21 cellular contexts compared by ENCODE assay signal in the genomic region with DNA sequence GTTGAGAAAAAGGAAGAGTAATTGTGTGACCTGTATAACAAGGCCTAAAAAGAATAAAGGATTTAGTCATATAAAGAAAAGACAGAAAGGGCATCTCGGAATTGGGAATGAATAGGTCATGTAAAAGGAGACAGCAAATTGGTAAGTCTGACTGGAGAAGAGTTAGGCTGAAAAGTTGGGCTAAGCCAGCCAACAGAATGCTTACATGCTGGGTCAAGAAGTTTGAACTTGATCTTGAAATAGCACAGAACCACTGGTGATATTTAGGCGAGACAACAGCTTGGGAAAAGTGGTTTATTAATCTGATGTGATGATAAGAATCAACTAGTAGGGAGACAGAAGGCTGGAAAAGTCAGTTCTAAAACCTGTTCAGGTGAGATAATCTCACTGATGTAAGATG. TPM values are rescaled to one million over a fixed set of nuclear protein-coding genes. Genes with fewer than 3 reads are reported as not detected.
DNase-seq lines count a peak whose midpoint lies in the region; ATAC-seq, FAIRE-seq and TF ChIP-seq lines count a peak whose summit lies in the region.
"Had no signal": no experiment of that assay in that cellular context is flagged by ENCODE, and none has a peak within 500 bp of the region (broad histone marks: within the 10 kb centered on the region; RNA-seq: fewer than 3 reads in every experiment).

No MANE protein-coding gene starts in this region.

- H3K27ac ChIP-seq in astrocyte (ENCODE audit: low read depth, low read length) (no peak overlapping the region), keratinocyte (ENCODE audit: control insufficient read depth, insufficient read depth, low read length) (peak overlapping the region; percentile 16), psoas muscle (no peak overlapping the region), WERI-Rb-1 (no peak overlapping the region)
- H3K27ac ChIP-seq: KMS-11, Peyer's patch, SK-N-MC had no signal

- peaks cover 20% of the 10 kb centered on the region for H3K36me3 Mint-ChIP-seq in activated naive CD4-positive, alpha-beta T cell treated with anti-CD3 and anti-CD28 coated beads, Interleukin-2, amount 50 U/mL, for 24 hours
- peaks cover 19% of the 10 kb centered on the region for H3K36me3 Mint-ChIP-seq in activated naive CD4-positive, alpha-beta T cell treated with anti-CD3 and anti-CD28 coated beads for 36 hours (ENCODE audit: low read depth)
- peaks cover 7% of the 10 kb centered on the region for H3K36me3 Mint-ChIP-seq in astrocyte (ENCODE audit: low read depth, unreplicated experiment)
- peaks cover 33% of the 10 kb centered on the region for H3K36me3 Mint-ChIP-seq in stimulated activated memory B cell treated with anti-CD40 and anti-IgM and Interleukin-4, amounts not matched to agents 10 μg/mL and 1 μg/mL and 100 μg/mL, for 72 hours

- no peak overlapping the region for H3K4me3 Mint-ChIP-seq in activated naive CD4-positive, alpha-beta T cell treated with anti-CD3 and anti-CD28 coated beads, Interleukin-2, amount 50 U/mL, for 24 hours
- H3K4me3 Mint-ChIP-seq in activated naive CD4-positive, alpha-beta T cell treated with anti-CD3 and anti-CD28 coated beads for 36 hours = no peak overlapping the region
- H3K4me3 Mint-ChIP-seq in astrocyte (ENCODE audit: unreplicated experiment) = no peak overlapping the region
- H3K4me3 Mint-ChIP-seq in stimulated activated memory B cell treated with anti-CD40 and anti-IgM and Interleukin-4, amounts not matched to agents 10 μg/mL and 1 μg/mL and 100 μg/mL, for 72 hours = no peak overlapping the region

- peaks cover 5% of the 10 kb centered on the region for H3K36me3 ChIP-seq in astrocyte (ENCODE audit: insufficient read depth, low read length)
- no peaks in the 10 kb centered on the region for H3K36me3 ChIP-seq in keratinocyte (ENCODE audit: control insufficient read depth in 2 of 2, extremely low read depth in 1 of 2, insufficient read depth in 2 of 2, low read length in 2 of 2)
- peaks cover 0 to 10% of the 10 kb centered on the region in 2 donors for H3K36me3 ChIP-seq in psoas muscle (ENCODE audit: insufficient read depth in 1 of 2, low read depth in 1 of 2)
- H3K36me3 ChIP-seq in WERI-Rb-1 = peaks cover 37% of the 10 kb centered on the region
- H3K36me3 ChIP-seq: Peyer's patch had no signal

- H3K79me2 ChIP-seq in astrocyte (ENCODE audit: insufficient read depth, low read length) = peaks cover 58% of the 10 kb centered on the region
- H3K79me2 ChIP-seq in keratinocyte (ENCODE audit: control insufficient read depth, insufficient read depth, low read length) = peaks cover 54% of the 10 kb centered on the region

- CTCF ChIA-PET in activated naive CD4-positive, alpha-beta T cell treated with anti-CD3 and anti-CD28 coated beads for 36 hours (lab: Charles Lee) = no interaction called here

- H3K27ac Mint-ChIP-seq in activated naive CD4-positive, alpha-beta T cell treated with anti-CD3 and anti-CD28 coated beads, Interleukin-2, amount 50 U/mL, for 24 hours = peak overlapping the region; percentile 14
- H3K27ac Mint-ChIP-seq in activated naive CD4-positive, alpha-beta T cell treated with anti-CD3 and anti-CD28 coated beads for 36 hours = no peak overlapping the region
- no peak overlapping the region for H3K27ac Mint-ChIP-seq in astrocyte (ENCODE audit: unreplicated experiment)
- no peak overlapping the region for H3K27ac Mint-ChIP-seq in stimulated activated memory B cell treated with anti-CD40 and anti-IgM and Interleukin-4, amounts not matched to agents 10 μg/mL and 1 μg/mL and 100 μg/mL, for 72 hours

- H3K4me2 ChIP-seq in astrocyte (ENCODE audit: low read length) (no peak overlapping the region), keratinocyte (ENCODE audit: control insufficient read depth, extremely low read depth, insufficient read depth, low read depth, low read length) (no peak overlapping the region)
- H3K4me2 ChIP-seq: KMS-11 had no signal

- no peak overlapping the region for H3K9ac ChIP-seq in astrocyte (ENCODE audit: low read length)
- H3K9ac ChIP-seq in keratinocyte (ENCODE audit: control insufficient read depth, extremely low read depth, insufficient read depth, low read length) = no peak overlapping the region
- H3K9ac ChIP-seq: KMS-11 had no signal

- H3K4me3 ChIP-seq in astrocyte (ENCODE audit: insufficient read depth, low read depth, low read length) = no peak overlapping the region
- H3K4me3 ChIP-seq in keratinocyte (ENCODE audit: control insufficient read depth in 2 of 3, extremely low read depth in 1 of 3, insufficient read depth in 2 of 3, low read depth in 1 of 3, low read length in 3 of 3) = no peak overlapping the region
- H3K4me3 ChIP-seq in psoas muscle = no peak overlapping the region
- no peak overlapping the region for H3K4me3 ChIP-seq in WERI-Rb-1 (ENCODE audit: low read depth, low read length)
- H3K4me3 ChIP-seq: MG63, Peyer's patch, SK-N-MC had no signal

- H3K27me3 Mint-ChIP-seq in activated naive CD4-positive, alpha-beta T cell treated with anti-CD3 and anti-CD28 coated beads, Interleukin-2, amount 50 U/mL, for 24 hours = no peaks in the 10 kb centered on the region
- H3K27me3 Mint-ChIP-seq in activated naive CD4-positive, alpha-beta T cell treated with anti-CD3 and anti-CD28 coated beads for 36 hours (ENCODE audit: low read depth) = no peaks in the 10 kb centered on the region
- H3K27me3 Mint-ChIP-seq in astrocyte (ENCODE audit: low read depth, unreplicated experiment) = no peaks in the 10 kb centered on the region
- H3K27me3 Mint-ChIP-seq in stimulated activated memory B cell treated with anti-CD40 and anti-IgM and Interleukin-4, amounts not matched to agents 10 μg/mL and 1 μg/mL and 100 μg/mL, for 72 hours = no peaks in the 10 kb centered on the region

- WGBS in psoas muscle, 3 donors = 62 to 84% (median 66%) methylated on average over 2 of the region's 2 CpGs

- dilution Hi-C loops in keratinocyte (cut with MboI; ENCODE audit: extremely low pct_ligation_motif_present, low sequenced_read_pairs) = no loop called here

- FAIRE-seq in astrocyte (lab: Jason Lieb, UNC) = no peak
- no peak for FAIRE-seq in keratinocyte (lab: Jason Lieb, UNC)
- FAIRE-seq: H1, HepG2 had no signal

- no peaks in the 10 kb centered on the region for H3K9me3 Mint-ChIP-seq in activated naive CD4-positive, alpha-beta T cell treated with anti-CD3 and anti-CD28 coated beads, Interleukin-2, amount 50 U/mL, for 24 hours
- H3K9me3 Mint-ChIP-seq in activated naive CD4-positive, alpha-beta T cell treated with anti-CD3 and anti-CD28 coated beads for 36 hours = no peaks in the 10 kb centered on the region
- no peaks in the 10 kb centered on the region for H3K9me3 Mint-ChIP-seq in astrocyte (ENCODE audit: unreplicated experiment)
- no peaks in the 10 kb centered on the region for H3K9me3 Mint-ChIP-seq in stimulated activated memory B cell treated with anti-CD40 and anti-IgM and Interleukin-4, amounts not matched to agents 10 μg/mL and 1 μg/mL and 100 μg/mL, for 72 hours

- no peak for DNase-seq in activated naive CD4-positive, alpha-beta T cell treated with anti-CD3 and anti-CD28 coated beads for 36 hours
- peak; percentile 6 for DNase-seq in astrocyte (ENCODE audit: low read depth)
- no peak for DNase-seq in keratinocyte (ENCODE audit: low read depth, low spot score)
- DNase-seq in psoas muscle = no peak
- no peak for DNase-seq in COR-L47 (lab: John Stamatoyannopoulos, UW)
- DNase-seq in WERI-Rb-1 = no peak
- DNase-seq: 8988T, DMS153, EL, MG63, NCI-H1092 treated with DMSO at 0.1 percent for 48 hours, NCI-H2081 treated with DMSO at 0.1 percent for 48 hours, NCI-H524, Peyer's patch had no signal

- H3K27me3 ChIP-seq in astrocyte (ENCODE audit: insufficient read depth, low read length) (no peaks in the 10 kb centered on the region), keratinocyte (ENCODE audit: control insufficient read depth, extremely low read depth, insufficient read depth, low read length) (no peaks in the 10 kb centered on the region), psoas muscle (ENCODE audit: insufficient read depth in 3 of 3, low read length in 2 of 3) (no peaks in the 10 kb centered on the region), WERI-Rb-1 (ENCODE audit: insufficient read depth, low read depth, severe bottlenecking) (no peaks in the 10 kb centered on the region)
- H3K27me3 ChIP-seq: MG63, Peyer's patch had no signal

- no peaks in the 10 kb centered on the region for H3K9me1 ChIP-seq in keratinocyte (ENCODE audit: control insufficient read depth, extremely low read depth, insufficient read depth, low read length)

- H2AFZ ChIP-seq in astrocyte (ENCODE audit: low read depth, low read length) (no peak overlapping the region), keratinocyte (ENCODE audit: control insufficient read depth, low read length) (no peak overlapping the region)

- H3K4me1 ChIP-seq in astrocyte (ENCODE audit: insufficient read depth, low read length) = peaks cover 28% of the 10 kb centered on the region
- peaks cover 22% of the 10 kb centered on the region for H3K4me1 ChIP-seq in keratinocyte (ENCODE audit: control insufficient read depth, extremely low read depth, insufficient read depth, low read length)
- H3K4me1 ChIP-seq in psoas muscle = peaks cover 36% of the 10 kb centered on the region

- H3K9me3 ChIP-seq in astrocyte (ENCODE audit: insufficient read depth, low read depth, low read length) = no peaks in the 10 kb centered on the region
- no peaks in the 10 kb centered on the region for H3K9me3 ChIP-seq in keratinocyte (ENCODE audit: control insufficient read depth, low read depth, low read length)
- H3K9me3 ChIP-seq in psoas muscle = no peaks in the 10 kb centered on the region
- H3K9me3 ChIP-seq in WERI-Rb-1 (ENCODE audit: severe bottlenecking) = no peaks in the 10 kb centered on the region
- H3K9me3 ChIP-seq: MG63, Peyer's patch had no signal

- no peak for TF ChIP-seq CTCF in astrocyte (IDR thresholded peaks at IDR 0.05; ENCODE audit: insufficient read depth, low read depth, low read length)
- TF ChIP-seq CTCF in keratinocyte (optimal IDR thresholded peaks at IDR 0.05 in 1 of 3, IDR thresholded peaks at IDR 0.05 in 1 of 3, conservative IDR thresholded peaks at IDR 0.05 in 1 of 3; ENCODE audit: extremely low read depth in 1 of 3, insufficient read depth in 2 of 3, low read length in 3 of 3) = no peak
- no peak for TF ChIP-seq CTCF in psoas muscle (IDR thresholded peaks at IDR 0.05)
- no peak for TF ChIP-seq CTCF in WERI-Rb-1 (IDR thresholded peaks at IDR 0.05; ENCODE audit: low read depth, low read length)

- intact Hi-C loops in activated naive CD4-positive, alpha-beta T cell treated with anti-CD3 and anti-CD28 coated beads for 36 hours (cut with micrococcal nuclease) = no loop called here
- intact Hi-C loops in psoas muscle (cut with DNase I) = no loop called here

- ATAC-seq in psoas muscle = no peak
- ATAC-seq in stimulated activated memory B cell treated with anti-CD40 and anti-IgM and Interleukin-4, amounts not matched to agents 10 μg/mL and 1 μg/mL and 100 μg/mL, for 72 hours = no peak
- ATAC-seq: HepG2, Right ventricle myocardium inferior had no signal

- H4K20me1 ChIP-seq in astrocyte (ENCODE audit: insufficient read depth, low read length) (peaks cover 57% of the 10 kb centered on the region), keratinocyte (ENCODE audit: control insufficient read depth, extremely low read depth, insufficient read depth, low read length) (no peaks in the 10 kb centered on the region)

- H3K4me1 Mint-ChIP-seq in activated naive CD4-positive, alpha-beta T cell treated with anti-CD3 and anti-CD28 coated beads, Interleukin-2, amount 50 U/mL, for 24 hours = peaks cover 63% of the 10 kb centered on the region
- peaks cover 48% of the 10 kb centered on the region for H3K4me1 Mint-ChIP-seq in activated naive CD4-positive, alpha-beta T cell treated with anti-CD3 and anti-CD28 coated beads for 36 hours (ENCODE audit: low read depth)
- H3K4me1 Mint-ChIP-seq in astrocyte (ENCODE audit: low read depth, unreplicated experiment) = peaks cover 20% of the 10 kb centered on the region
- peaks cover 64% of the 10 kb centered on the region for H3K4me1 Mint-ChIP-seq in stimulated activated memory B cell treated with anti-CD40 and anti-IgM and Interleukin-4, amounts not matched to agents 10 μg/mL and 1 μg/mL and 100 μg/mL, for 72 hours

RNA-seq across cellular contexts. Expression of gene IDE, which starts 4.8 kb away (rescaled TPM):
- 10 to 100 TPM; 30.8 to 31.2 TPM for total RNA-seq in activated naive CD4-positive, alpha-beta T cell treated with anti-CD3 and anti-CD28 coated beads for 36 hours
- total RNA-seq in astrocyte = 31.4 and 35.9 TPM in 2 replicates
- 13.7 to 24.4 TPM (median 16.5 TPM) in 3 replicates for polyA plus RNA-seq in keratinocyte
- polyA plus RNA-seq in keratinocyte (2011; ENCODE audit: low read depth) = 18.8 TPM
- 8.0 and 21.7 TPM in 2 replicates for polyA plus RNA-seq in keratinocyte (2011; cell fraction: cytosol; rRNA removed)
- 20.9 and 22.6 TPM in 2 replicates for polyA plus RNA-seq in keratinocyte (2011; cell fraction: nucleus; rRNA removed)
- 14.9 and 23.8 TPM in 2 replicates for polyA plus RNA-seq in keratinocyte (2012; ENCODE audit: low replicate concordance)
- polyA minus RNA-seq in keratinocyte = 15.1 to 51.9 TPM (median 41.5 TPM) in 3 replicates
- 20.3 TPM for polyA minus RNA-seq in keratinocyte (2011; cell fraction: cytosol; rRNA and poly(A)+ RNA removed)
- 24.1 and 39.4 TPM in 2 replicates for polyA minus RNA-seq in keratinocyte (2011; cell fraction: nucleus; rRNA and poly(A)+ RNA removed)
- 10 to 100 TPM; 48.8 to 69.3 (median 62.2) TPM for total RNA-seq in psoas muscle
- polyA plus RNA-seq in psoas muscle = 10 to 100 TPM in 2 of 3 donors, 1 to 10 TPM in 1; 9.2 to 30.6 (median 18.7) TPM

RNA-seq across cellular contexts. Expression of gene KIF11, which starts 23.9 kb away (rescaled TPM):
- total RNA-seq in activated naive CD4-positive, alpha-beta T cell treated with anti-CD3 and anti-CD28 coated beads for 36 hours = 10 to 100 TPM; 43.2 to 43.4 TPM
- total RNA-seq in astrocyte = 2.8 and 4.7 TPM in 2 replicates
- 1.5 to 10.6 TPM (median 6.3 TPM) in 3 replicates for polyA plus RNA-seq in keratinocyte
- polyA plus RNA-seq in keratinocyte (2011; ENCODE audit: low read depth) = 1.1 TPM
- polyA plus RNA-seq in keratinocyte (2011; cell fraction: cytosol; rRNA removed) = 1.6 and 3.6 TPM in 2 replicates
- 2.2 and 2.9 TPM in 2 replicates for polyA plus RNA-seq in keratinocyte (2011; cell fraction: nucleus; rRNA removed)
- 0.62 and 9.2 TPM in 2 replicates for polyA plus RNA-seq in keratinocyte (2012; ENCODE audit: low replicate concordance)
- polyA minus RNA-seq in keratinocyte = 0.89 to 10.9 TPM (median 1.1 TPM) in 3 replicates
- polyA minus RNA-seq in keratinocyte (2011; cell fraction: cytosol; rRNA and poly(A)+ RNA removed) = 1.7 TPM
- polyA minus RNA-seq in keratinocyte (2011; cell fraction: nucleus; rRNA and poly(A)+ RNA removed) = 1.2 and 2.8 TPM in 2 replicates
- under 1 TPM; 0.21 to 0.34 (median 0.27) TPM for total RNA-seq in psoas muscle
- under 1 TPM; 0.08 to 0.40 (median 0.23) TPM for polyA plus RNA-seq in psoas muscle
